In genomic region chr6:133895573-133896343, GRCh38 we compare ENCODE assay signal across 12 cellular contexts. TPM values are rescaled to one million over a fixed set of nuclear protein-coding genes. Genes with fewer than 3 reads are reported as not detected.
A peak's percentile ranks its signal among the peaks of the same experiment; 100 is the strongest.
DNase-seq lines count a peak whose midpoint lies in the region; ATAC-seq, FAIRE-seq and TF ChIP-seq lines count a peak whose summit lies in the region.
"Had no signal": no experiment of that assay in that cellular context is flagged by ENCODE, and none has a peak within 500 bp of the region (broad histone marks: within the 10 kb centered on the region; RNA-seq: fewer than 3 reads in every experiment).

No MANE protein-coding gene starts in this region.

- peaks cover 49% of the 10 kb centered on the region for H3K4me1 ChIP-seq in GM23338 (ENCODE audit: insufficient read depth)

- H3K4me3 ChIP-seq in GM23338 = peak overlapping the region; percentile 68
- peak overlapping the region; percentile 27 for H3K4me3 ChIP-seq in skeletal muscle cell (ENCODE audit: low read depth, low read length)

- H3K4me2 ChIP-seq in GM23338 = peak overlapping the region; percentile 93

- H3K4me3 Mint-ChIP-seq in GM23338 (peak overlapping the region; percentile 74), chondrocyte (ENCODE audit: unreplicated experiment) (peak overlapping the region; percentile 64)
- H3K4me3 Mint-ChIP-seq: effector memory CD8-positive, alpha-beta T cell had no signal

- H3K9me3 Mint-ChIP-seq in GM23338 (no peaks in the 10 kb centered on the region; the same call in 2 of the 3 replicates), chondrocyte (ENCODE audit: low read depth) (peaks cover 3% of the 10 kb centered on the region)
- H3K9me3 Mint-ChIP-seq: effector memory CD8-positive, alpha-beta T cell had no signal

- H3K27ac ChIP-seq in GM23338 (ENCODE audit: low read depth) = no peak overlapping the region

- H3K4me1 Mint-ChIP-seq in GM23338 (peaks cover 37% of the 10 kb centered on the region), chondrocyte (ENCODE audit: low read depth) (peaks cover 22% of the 10 kb centered on the region)

- peak overlapping the region; percentile 94 for H2AFZ ChIP-seq in GM23338

- TF ChIP-seq CTCF in GM23338 (conservative IDR thresholded peaks at IDR 0.05; ENCODE audit: low read depth in 2 of 2) (0 out of 4 replicates have a peak, but pooled peaks of 1 of the 2 experiments have one; percentile 18), chondrocyte (IDR thresholded peaks at IDR 0.05) (peak; percentile 41)

- H3K27me3 ChIP-seq in GM23338 (ENCODE audit: insufficient read depth) = peaks cover 85% of the 10 kb centered on the region

- H3K27ac Mint-ChIP-seq in GM23338 (no peak overlapping the region), chondrocyte (ENCODE audit: unreplicated experiment) (no peak overlapping the region)
- H3K27ac Mint-ChIP-seq: effector memory CD8-positive, alpha-beta T cell had no signal

- no peaks in the 10 kb centered on the region; the same call in 1 of the 2 replicates for H3K36me3 ChIP-seq in GM23338 (ENCODE audit: insufficient read depth)

- H4K20me1 ChIP-seq in GM23338 (replicated peaks; ENCODE audit: insufficient read depth) = no peaks in the 10 kb centered on the region

- peaks cover 10% of the 10 kb centered on the region; the same call in 1 of the 2 replicates for H3F3A ChIP-seq in GM23338 (replicated peaks; ENCODE audit: low read depth)

- H3K79me2 ChIP-seq in GM23338 (replicated peaks; ENCODE audit: insufficient read depth) = no peaks in the 10 kb centered on the region

- peaks cover 70% of the 10 kb centered on the region for H3K27me3 Mint-ChIP-seq in GM23338 (ENCODE audit: insufficient read depth, low read depth, poor library complexity)
- H3K27me3 Mint-ChIP-seq in chondrocyte (ENCODE audit: low read depth) = peaks cover 79% of the 10 kb centered on the region

- TF ChIP-seq POLR2A in GM12891 (IDR thresholded peaks at IDR 0.05; ENCODE audit: low read depth, low read length) = no peak

- peak; percentile 53 for ATAC-seq in GM23338
- no peak for ATAC-seq in HG02840 (IDR thresholded peaks at IDR 0.05; ENCODE audit: low FRiP score, unreplicated experiment)
- ATAC-seq: effector memory CD8-positive, alpha-beta T cell had no signal

- DNase-seq in GM23338 (ENCODE audit: low spot score) (peak; percentile 74), chondrocyte (ENCODE audit: low spot score) (no peak), iPS-NIHi7 (ENCODE audit: extremely low spot score) (peak; percentile 26), skeletal muscle cell (ENCODE audit: low read depth) (no peak), NCI-H446 treated with DMSO at 0.1 percent for 48 hours (lab: John Stamatoyannopoulos, UW) (no peak), GM12891 (ENCODE audit: insufficient read length, low spot score) (no peak)
- no peak for DNase-seq in stimulated activated CD4-positive, alpha-beta T cell treated with anti-CD3 and anti-CD28 coated beads, Interleukin-4, amount 100 ng/mL, for 24 hours
- DNase-seq: effector memory CD8-positive, alpha-beta T cell had no signal

- no peaks in the 10 kb centered on the region for H3K9me2 ChIP-seq in GM23338 (ENCODE audit: insufficient read depth)

- FAIRE-seq in GM12891 (lab: Jason Lieb, UNC) = no peak

- H3K36me3 Mint-ChIP-seq in GM23338 (ENCODE audit: low read depth) (no peaks in the 10 kb centered on the region), chondrocyte (ENCODE audit: low read depth) (peaks cover 2% of the 10 kb centered on the region)

TF ChIP-seq in GM12891, 5 proteins besides CTCF, POLR2A, EP300 and RAD21:
- no peak for TF ChIP-seq PAX5 (IDR thresholded peaks at IDR 0.05; ENCODE audit: insufficient read depth, low read length, severe bottlenecking)
- TF ChIP-seq POU2F2 (IDR thresholded peaks at IDR 0.05; ENCODE audit: low read depth, low read length) = no peak
- TF ChIP-seq TAF1 (IDR thresholded peaks at IDR 0.05; ENCODE audit: low read depth, low read length) = no peak
- TF ChIP-seq POLR2AphosphoS5 (IDR thresholded peaks at IDR 0.05; ENCODE audit: low read depth, low read length) = no peak
- no peak for TF ChIP-seq SPI1 (IDR thresholded peaks at IDR 0.05; ENCODE audit: low read depth, low read length)

RNA-seq across cellular contexts. Expression of gene TCF21, which starts 6.8 kb away (rescaled TPM):
- 0.08 and 0.17 TPM in 2 replicates for total RNA-seq in GM23338 (2014; rRNA removed; shearing (Covaris generic))
- polyA plus RNA-seq in GM23338 (2016; fragmentation: Nextera tagmentation; extraction: Ambion mirVana) = 0.05 and 0.19 TPM in 2 replicates
- total RNA-seq in chondrocyte = not detected in 3 replicates
- not detected for polyA plus RNA-seq in GM12891 (2012; ENCODE audit: low read depth, missing spikeins)
- total RNA-seq: OCI-LY7, pulmonary artery endothelial cell, temporal lobe had no signal

RNA-seq across cellular contexts. Expression of gene TBPL1, which starts 57.3 kb away (rescaled TPM):
- total RNA-seq in GM23338 (2014; rRNA removed; shearing (Covaris generic)) = 72.9 and 94.9 TPM in 2 replicates
- 139 and 144 TPM in 2 replicates for polyA plus RNA-seq in GM23338 (2016; fragmentation: Nextera tagmentation; extraction: Ambion mirVana)
- 27.2 to 28.5 TPM (median 28.1 TPM) in 3 replicates for total RNA-seq in chondrocyte
- polyA plus RNA-seq in GM12891 (2012; ENCODE audit: low read depth, missing spikeins) = 39.8 TPM

Comparison
In these comparisons a context has a peak if more than half of its experiments do, and no peak if none do; other contexts are left out.
1. DNase-seq: peak in GM23338 (single experiment) and iPS-NIHi7 (single experiment); none in chondrocyte (single experiment), skeletal muscle cell (single experiment), NCI-H446 treated with DMSO at 0.1 percent for 48 hours (single experiment), GM12891 (single experiment) and stimulated activated CD4-positive, alpha-beta T cell treated with anti-CD3 and anti-CD28 coated beads, Interleukin-4, amount 100 ng/mL, for 24 hours (single experiment).